9 cellular contexts compared by ENCODE assay signal in the genomic region with DNA sequence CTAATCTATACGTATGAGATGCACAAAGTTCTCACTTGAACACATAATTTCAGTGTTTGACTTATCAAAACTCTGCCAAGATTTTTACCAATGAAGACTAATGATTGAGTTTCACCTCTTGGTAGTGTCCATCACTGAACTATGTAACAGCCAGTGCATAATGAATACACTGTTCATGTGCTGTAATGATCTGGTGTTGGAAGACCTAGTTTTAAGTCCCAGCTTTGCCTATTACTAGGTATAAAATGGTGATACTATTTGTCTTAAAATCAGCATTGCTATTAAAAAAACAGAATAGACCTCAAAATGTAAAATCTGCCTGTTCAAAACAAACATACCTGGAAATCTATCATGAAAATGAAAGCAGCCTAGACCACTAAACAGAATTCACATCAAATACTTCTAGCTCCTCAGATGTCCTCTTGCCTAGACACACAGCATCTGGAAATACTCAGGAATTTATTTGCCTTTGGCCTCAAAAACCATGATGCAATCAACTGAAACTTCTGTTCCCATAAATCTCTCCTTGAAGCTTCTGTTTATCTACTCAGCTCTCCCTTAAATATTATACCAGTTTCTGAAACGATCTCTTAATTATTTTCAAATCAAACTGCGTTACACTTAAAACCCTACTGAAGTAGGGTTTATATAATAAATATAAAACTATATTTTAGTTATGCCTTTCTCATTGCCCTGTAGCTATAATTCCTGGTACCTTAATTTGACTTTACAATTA. TPM values are rescaled to one million over a fixed set of nuclear protein-coding genes. Genes with fewer than 3 reads are reported as not detected.
DNase-seq lines count a peak whose midpoint lies in the region; ATAC-seq and TF ChIP-seq lines count a peak whose summit lies in the region.
"Had no signal": no experiment of that assay in that cellular context is flagged by ENCODE, and none has a peak within 500 bp of the region (broad histone marks: within the 10 kb centered on the region; RNA-seq: fewer than 3 reads in every experiment).

No MANE protein-coding gene starts in this region.

- ATAC-seq in body of pancreas (peak; percentile 43), lung (ENCODE audit: insufficient read depth, low FRiP score) (peak; percentile 19), HG03565 (IDR thresholded peaks at IDR 0.05; ENCODE audit: unreplicated experiment) (no peak)

- peak overlapping the region; percentile 32; the same call in 1 of the 2 replicates for H3K4me2 ChIP-seq in KMS-11

- intact Hi-C loops in body of pancreas (cut with DNase I) = no loop called here

- no peaks in the 10 kb centered on the region for H3K9me3 ChIP-seq in body of pancreas
- no peaks in the 10 kb centered on the region for H3K9me3 ChIP-seq in lung (ENCODE audit: control insufficient read depth in 2 of 2, insufficient read depth in 1 of 2, low read length in 1 of 2)

- DNase-seq in AG04449 (ENCODE audit: low read depth, low spot score) = peak; percentile 55
- no peak for DNase-seq in body of pancreas
- no peak for DNase-seq in lung (ENCODE audit: low spot score)
- no peak for DNase-seq in ecto neural progenitor cell (ENCODE audit: low spot score)
- DNase-seq in KBM-7 = no peak
- DNase-seq in activated CD8-positive, alpha-beta memory T cell treated with anti-CD3 and anti-CD28 coated beads, Interleukin-2, amount 50 U/mL, for 48 hours = no peak
- DNase-seq: SIG-M5 had no signal

- POLR2A ChIA-PET in AG04449 (lab: Yijun Ruan, JAX) = interaction anchor here (1.0 to 1.6 kb wide), 2 partner anchors 26 to 126 kb away, joined by 4 read pairs; no protein-coding TSS in a partner anchor

- H3K4me1 ChIP-seq in KMS-11 (ENCODE audit: low read depth, poor library complexity, severe bottlenecking) = peaks cover 18% of the 10 kb centered on the region
- peaks cover 29% of the 10 kb centered on the region for H3K4me1 ChIP-seq in body of pancreas
- H3K4me1 ChIP-seq in lung (ENCODE audit: control insufficient read depth in 2 of 2, insufficient read depth in 2 of 2, low read length in 2 of 2) = peaks cover 0 to 6% of the 10 kb centered on the region in 2 donors

- H2AFZ ChIP-seq in KMS-11 (ENCODE audit: low read depth) = no peak overlapping the region

- 0 out of 2 replicates have a peak, but pooled peaks cover 7% of the 10 kb centered on the region for H3K79me2 ChIP-seq in KMS-11 (ENCODE audit: insufficient read depth, low read depth)

- H3K36me3 ChIP-seq in KMS-11 (ENCODE audit: insufficient read depth) (peaks cover 5% of the 10 kb centered on the region; the same call in 1 of the 2 replicates), body of pancreas (replicated peaks in 1 of 2; ENCODE audit: insufficient read depth in 1 of 2, low read depth in 2 of 2) (no peaks in the 10 kb centered on the region), lung (ENCODE audit: control insufficient read depth in 2 of 2, insufficient read depth in 2 of 2, low read length in 2 of 2) (no peaks in the 10 kb centered on the region)

- in situ Hi-C loops in KBM-7 (cut with MboI; ENCODE audit: low pct_unique_long_range_greater_than_20kb, low sequenced_read_pairs) = no loop called here

- H3K9ac ChIP-seq in KMS-11 = no peak overlapping the region

- H3K27me3 ChIP-seq in KMS-11 (ENCODE audit: insufficient read depth, low read depth) = no peaks in the 10 kb centered on the region
- no peaks in the 10 kb centered on the region for H3K27me3 ChIP-seq in body of pancreas
- H3K27me3 ChIP-seq in lung (ENCODE audit: control insufficient read depth, insufficient read depth) = no peaks in the 10 kb centered on the region

- TF ChIP-seq POLR2A in body of pancreas (IDR thresholded peaks at IDR 0.05) = no peak

- CTCF ChIA-PET in AG04449 (lab: Yijun Ruan, JAX) = interaction anchor here (0.7 to 3.8 kb wide), 11 partner anchors 9 to 501 kb away, joined by 3 to 23 read pairs (median 5); no protein-coding TSS in a partner anchor

- TF ChIP-seq CTCF in AG04449 (IDR thresholded peaks at IDR 0.05; ENCODE audit: insufficient read depth, low read length, missing control alignments) (no peak), KMS-11 (conservative IDR thresholded peaks at IDR 0.05; ENCODE audit: low read depth, low read length) (no peak), body of pancreas (IDR thresholded peaks at IDR 0.05) (no peak), lung (IDR thresholded peaks at IDR 0.05; ENCODE audit: control extremely low read depth, extremely low read depth) (no peak)

- H4K20me1 ChIP-seq in KMS-11 (ENCODE audit: insufficient read depth) = no peaks in the 10 kb centered on the region

- no peak overlapping the region for H3K27ac ChIP-seq in KMS-11
- H3K27ac ChIP-seq in body of pancreas = no peak overlapping the region
- peak overlapping the region in 1 of 2 donors; percentile 21 for H3K27ac ChIP-seq in lung (ENCODE audit: low read depth in 1 of 2, low read length in 1 of 2)

- H3K4me3 ChIP-seq in AG04449 (ENCODE audit: low read depth, low read length) (no peak overlapping the region), KMS-11 (IDR thresholded peaks at IDR 0.05; ENCODE audit: insufficient read depth, low read depth, low read length) (no peak overlapping the region), body of pancreas (no peak overlapping the region), lung (no peak overlapping the region)

- WGBS in body of pancreas, 2 donors = 41 to 51% methylated on average over 3 of the region's 3 CpGs
- WGBS in lung, 2 donors = 65 to 81% methylated on average over 3 of the region's 3 CpGs

RNA-seq across cellular contexts. Expression of gene MRPS27, which starts 38.1 kb away (rescaled TPM):
- total RNA-seq in body of pancreas = 10 to 100 TPM; 25.4 to 52.7 TPM
- total RNA-seq in lung = 10 to 100 TPM; 39.0 to 84.8 TPM
- polyA plus RNA-seq in lung = 10 to 100 TPM; 18.8 to 26.4 TPM

RNA-seq across cellular contexts. Expression of gene PTCD2, which starts 38.2 kb away (rescaled TPM):
- 1 to 10 TPM; 2.6 to 3.9 TPM for total RNA-seq in body of pancreas
- 10 to 100 TPM in 1 of 2 donors, 1 to 10 TPM in 1; 8.9 to 12.0 TPM for total RNA-seq in lung
- polyA plus RNA-seq in lung = 1 to 10 TPM; 1.9 to 3.8 TPM
